Comparison of ENCODE assay signal across 19 cellular contexts in genomic region chr16:52494621-52495020, GRCh38. TPM values are rescaled to one million over a fixed set of nuclear protein-coding genes. Genes with fewer than 3 reads are reported as not detected.
"Had no signal": no experiment of that assay in that cellular context is flagged by ENCODE, and none has a peak within 500 bp of the region (broad histone marks: within the 10 kb centered on the region; RNA-seq: fewer than 3 reads in every experiment).

No MANE protein-coding gene starts in this region.

- H3K4me3 ChIP-seq: dorsolateral prefrontal cortex, lower lobe of right lung, neural progenitor cell, testis had no signal

- DNase-seq: activated CD4-positive, alpha-beta T cell treated with anti-CD3 and anti-CD28 coated beads for 4 hours; activated CD8-positive, alpha-beta memory T cell treated with anti-CD3 and anti-CD28 coated beads, Interleukin-2, amount 50 U/mL, for 4 hours; activated CD8-positive, alpha-beta T cell treated with anti-CD3 and anti-CD28 coated beads for 36 hours; activated naive CD4-positive, alpha-beta T cell; aorta; dorsolateral prefrontal cortex; lower lobe of right lung; midbrain; stimulated activated CD4-positive, alpha-beta T cell treated with anti-CD3 and anti-CD28 coated beads, Interleukin-4, amount 100 ng/mL, for 1 hour; stimulated activated CD8-positive, alpha-beta memory T cell treated with anti-CD3 and anti-CD28 coated beads, Interleukin-4, amount 100 ng/mL, for 48 hours; testis; WERI-Rb-1 had no signal

- H3K9me3 ChIP-seq: lower lobe of right lung, testis had no signal

- ATAC-seq: activated CD8-positive, alpha-beta T cell treated with anti-CD3 and anti-CD28 coated beads for 36 hours; esophagus mucosa; lower lobe of right lung had no signal

- H3K27me3 ChIP-seq: dorsolateral prefrontal cortex, neural progenitor cell, testis had no signal

- FAIRE-seq: bronchial epithelial cell had no signal

- H3K4me1 ChIP-seq: lower lobe of right lung, parathyroid adenoma, testis had no signal

- H3K27ac ChIP-seq: lower lobe of right lung, neural progenitor cell, parathyroid adenoma, testis, WERI-Rb-1 had no signal

- H3K36me3 ChIP-seq: lower lobe of right lung, neural progenitor cell, WERI-Rb-1 had no signal

RNA-seq across cellular contexts. Expression of gene TOX3, which starts 52.3 kb away (rescaled TPM):
- total RNA-seq: activated CD8-positive, alpha-beta T cell treated with anti-CD3 and anti-CD28 coated beads for 36 hours; activated T-helper 1 cell treated with anti-CD3 and anti-CD28 coated beads, Interleukin-12 subunit alpha, Interleukin-12 subunit beta, Interleukin-2, Interleukin-4 antibody, amounts not matched to agents 30 ng/mL and 10 ng/mL and 1 ng/mL, durations not matched to agents 14 hours and 24 hours and 36 hours; aorta; chondrocyte; glomerular endothelial cell had no signal
